Comparison of ENCODE assay signal across 20 cellular contexts in the genomic region with DNA sequence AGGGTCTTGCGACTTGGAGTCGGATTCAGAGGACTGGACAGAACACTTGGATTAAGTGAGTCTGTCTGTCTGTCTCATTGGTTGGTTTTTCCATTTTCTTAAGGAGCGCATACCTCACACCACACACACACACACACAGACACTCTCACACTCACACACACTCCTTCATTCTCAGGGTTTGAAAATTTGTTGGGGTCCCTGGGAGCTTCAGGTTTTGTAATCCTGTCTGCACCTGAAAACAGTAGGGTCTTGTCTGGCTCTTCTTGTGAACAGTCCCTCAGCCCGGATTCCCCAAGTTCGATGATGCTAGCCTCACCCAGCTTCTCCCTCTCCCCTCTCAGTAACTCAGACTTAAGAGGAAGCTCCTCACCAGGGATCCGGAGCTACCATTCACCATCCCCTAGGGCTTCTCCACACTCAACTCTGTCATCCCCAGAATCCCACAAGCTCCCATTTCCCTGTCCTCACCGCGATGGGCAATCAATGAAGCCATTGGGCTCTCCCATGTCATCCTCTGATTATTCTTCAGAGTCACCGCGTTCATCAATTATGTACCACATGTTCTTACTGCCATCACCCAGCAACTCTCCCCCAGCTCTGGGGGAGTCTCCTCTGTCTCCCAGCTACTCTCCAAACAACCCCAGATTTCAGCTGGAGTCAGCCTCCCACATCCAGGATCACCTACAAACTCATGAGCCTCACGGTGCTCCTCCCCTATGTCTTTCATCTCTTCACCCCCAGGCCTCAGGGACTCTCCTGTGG.
DNase-seq lines count a peak whose midpoint lies in the region; ATAC-seq and TF ChIP-seq lines count a peak whose summit lies in the region.
"Had no signal": no experiment of that assay in that cellular context is flagged by ENCODE, and none has a peak within 500 bp of the region (broad histone marks: within the 10 kb centered on the region; RNA-seq: fewer than 3 reads in every experiment).

No MANE protein-coding gene starts in this region.

- no peaks in the 10 kb centered on the region for H3K4me1 Mint-ChIP-seq in activated CD8-positive, alpha-beta memory T cell treated with anti-CD3 and anti-CD28 coated beads, Interleukin-2, amount 10 ng/mL, durations not matched to agents 7 days and 5 days

- CTCF ChIA-PET in activated CD8-positive, alpha-beta memory T cell treated with anti-CD3 and anti-CD28 coated beads, Interleukin-2, amount 10 ng/mL, durations not matched to agents 7 days and 5 days (lab: Charles Lee): no interaction called here

- no peaks in the 10 kb centered on the region for H3K4me1 ChIP-seq in foreskin keratinocyte

- ATAC-seq in foreskin keratinocyte (peak; percentile 16), omental fat pad (ENCODE audit: low FRiP score) (peak; percentile 11)
- no peak for ATAC-seq in activated CD8-positive, alpha-beta memory T cell treated with anti-CD3 and anti-CD28 coated beads, Interleukin-2, amount 10 ng/mL, durations not matched to agents 7 days and 5 days

- peaks cover 41% of the 10 kb centered on the region for H3K9me3 Mint-ChIP-seq in activated CD8-positive, alpha-beta memory T cell treated with anti-CD3 and anti-CD28 coated beads, Interleukin-2, amount 10 ng/mL, durations not matched to agents 7 days and 5 days (ENCODE audit: low read depth)

- no peak for TF ChIP-seq CTCF in GM13977 (IDR thresholded peaks at IDR 0.05; ENCODE audit: extremely low read depth, insufficient read depth, missing control alignments)
- TF ChIP-seq CTCF in foreskin keratinocyte (conservative IDR thresholded peaks at IDR 0.05): no peak
- no peak for TF ChIP-seq CTCF in omental fat pad (IDR thresholded peaks at IDR 0.05)

- DNase-seq in GM13977 (ENCODE audit: low spot score) (peak; percentile 35), NCI-H2227 treated with DMSO at 0.1 percent for 48 hours (lab: John Stamatoyannopoulos, UW) (peak; percentile 69), foreskin keratinocyte (no peak), omental fat pad (ENCODE audit: low spot score) (no peak), cerebellum (ENCODE audit: low spot score) (no peak)
- no peak for DNase-seq in activated T-cell treated with anti-CD3 and anti-CD28 coated beads, Interleukin-2, amount 50 U/mL, for 1 hour
- DNase-seq in activated CD8-positive, alpha-beta memory T cell treated with anti-CD3 and anti-CD28 coated beads, Interleukin-2, amount 10 ng/mL, durations not matched to agents 7 days and 5 days: no peak
- DNase-seq: activated CD4-positive, alpha-beta T cell treated with anti-CD3 and anti-CD28 coated beads, Interleukin-2, amount 50 U/mL, for 4 hours; activated T-cell treated with anti-CD3 and anti-CD28 coated beads, Interleukin-2, amount 50 U/mL, for 24 hours; C1 segment of cervical spinal cord; DMS153; effector memory CD4-positive, alpha-beta T cell; mammary epithelial cell; NCI-H1105; NCI-H345; stimulated activated CD4-positive, alpha-beta T cell treated with anti-CD3 and anti-CD28 coated beads, Interleukin-12 subunit alpha, Interleukin-12 subunit beta, amount 100 ng/mL, for 4 hours; stimulated activated naive CD4-positive, alpha-beta T cell had no signal

- H3K27me3 ChIP-seq in foreskin keratinocyte: no peaks in the 10 kb centered on the region
- H3K27me3 ChIP-seq: cardiac muscle cell had no signal

- peaks cover 2% of the 10 kb centered on the region for H3K36me3 Mint-ChIP-seq in activated CD8-positive, alpha-beta memory T cell treated with anti-CD3 and anti-CD28 coated beads, Interleukin-2, amount 10 ng/mL, durations not matched to agents 7 days and 5 days

- no peak overlapping the region for H3K27ac ChIP-seq in foreskin keratinocyte
- H3K27ac ChIP-seq: cardiac muscle cell had no signal

- no peak overlapping the region for H3K27ac Mint-ChIP-seq in activated CD8-positive, alpha-beta memory T cell treated with anti-CD3 and anti-CD28 coated beads, Interleukin-2, amount 10 ng/mL, durations not matched to agents 7 days and 5 days
- H3K27ac Mint-ChIP-seq: activated T-cell treated with anti-CD3 and anti-CD28 coated beads, Interleukin-2, amount 50 U/mL, for 24 hours; natural killer cell treated with Interleukin-12 subunit alpha and Interleukin-12 subunit beta and Interleukin-15 and Interleukin-18, amount 100 ng/mL, for 72 hours; type B pancreatic cell had no signal

- H3K27me3 Mint-ChIP-seq in activated CD8-positive, alpha-beta memory T cell treated with anti-CD3 and anti-CD28 coated beads, Interleukin-2, amount 10 ng/mL, durations not matched to agents 7 days and 5 days: no peaks in the 10 kb centered on the region
- H3K27me3 Mint-ChIP-seq: natural killer cell treated with Interleukin-12 subunit alpha and Interleukin-12 subunit beta and Interleukin-15 and Interleukin-18, amount 100 ng/mL, for 72 hours; type B pancreatic cell had no signal

- H3K4me3 Mint-ChIP-seq in activated CD8-positive, alpha-beta memory T cell treated with anti-CD3 and anti-CD28 coated beads, Interleukin-2, amount 10 ng/mL, durations not matched to agents 7 days and 5 days: no peak overlapping the region
- H3K4me3 Mint-ChIP-seq: activated T-cell treated with anti-CD3 and anti-CD28 coated beads, Interleukin-2, amount 50 U/mL, for 24 hours; natural killer cell treated with Interleukin-12 subunit alpha and Interleukin-12 subunit beta and Interleukin-15 and Interleukin-18, amount 100 ng/mL, for 72 hours; type B pancreatic cell had no signal

- in situ Hi-C loops in GM13977 (cut with MboI; ENCODE audit: low pct_unique_long_range_greater_than_20kb, low sequenced_read_pairs, unreplicated experiment): no loop called here

Comparison
In these comparisons a context has a peak if more than half of its experiments do, and no peak if none do; other contexts are left out.
1. DNase-seq: peak in GM13977 (single experiment) and NCI-H2227 treated with DMSO at 0.1 percent for 48 hours (single experiment); none in foreskin keratinocyte (0 of 2), omental fat pad (single experiment), cerebellum (single experiment), activated T-cell treated with anti-CD3 and anti-CD28 coated beads, Interleukin-2, amount 50 U/mL, for 1 hour (single experiment) and activated CD8-positive, alpha-beta memory T cell treated with anti-CD3 and anti-CD28 coated beads, Interleukin-2, amount 10 ng/mL, durations not matched to agents 7 days and 5 days (single experiment).